2 cellular contexts compared by ENCODE assay signal in the genomic region with DNA sequence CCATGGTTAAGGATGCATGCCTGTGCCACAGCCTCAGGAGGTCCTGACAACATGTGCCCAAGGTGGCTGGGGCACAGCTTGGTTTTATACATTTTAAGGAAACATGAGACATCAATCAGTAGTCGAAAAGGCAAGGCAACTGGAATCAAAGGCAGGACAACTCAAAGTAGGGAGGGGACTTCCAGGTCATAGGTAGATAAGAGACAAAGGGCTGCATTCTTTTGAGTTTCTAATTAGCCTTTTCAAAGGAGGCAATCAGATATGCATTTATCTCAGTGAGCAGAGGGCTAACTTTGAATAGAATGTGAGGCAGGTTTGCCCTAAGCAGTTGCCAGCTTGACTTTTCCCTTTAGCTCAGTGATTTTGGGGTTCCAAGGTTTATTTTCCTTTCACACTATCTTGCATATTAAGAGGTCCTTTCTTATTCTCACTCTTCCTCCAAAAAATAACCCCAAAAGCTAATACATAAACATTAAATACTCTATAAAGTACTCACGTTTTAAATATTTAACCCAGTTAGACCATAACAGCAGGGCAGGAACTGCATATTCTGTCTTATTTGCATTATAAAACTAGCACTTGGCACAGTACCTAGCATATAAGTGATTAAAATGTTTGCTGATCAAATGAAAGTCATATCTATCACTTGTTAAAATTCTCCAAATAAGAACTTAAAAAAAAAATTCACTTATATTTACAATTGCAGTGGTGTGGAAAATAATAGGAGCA.
TF ChIP-seq lines count a peak whose summit lies in the region.

No MANE protein-coding gene starts in this region.

TF ChIP-seq in WTC11, 78 proteins besides CTCF, POLR2A, EP300 and RAD21:
- TF ChIP-seq E2F5 (CRISPR knock-in tag; IDR thresholded peaks at IDR 0.05) = no peak
- no peak for TF ChIP-seq HMGA2 (CRISPR knock-in tag; IDR thresholded peaks at IDR 0.05)
- TF ChIP-seq ELF4 (CRISPR knock-in tag; IDR thresholded peaks at IDR 0.05; ENCODE audit: low read depth) = no peak
- TF ChIP-seq ZNF512 (CRISPR knock-in tag; IDR thresholded peaks at IDR 0.05; ENCODE audit: borderline replicate concordance) = no peak
- TF ChIP-seq ETV6 (CRISPR knock-in tag; IDR thresholded peaks at IDR 0.05) = 0 out of 2 replicates have a peak, but pooled peaks have one; percentile 44
- no peak for TF ChIP-seq E2F1 (CRISPR knock-in tag; IDR thresholded peaks at IDR 0.05)
- TF ChIP-seq EMX1 (CRISPR knock-in tag; IDR thresholded peaks at IDR 0.05) = no peak
- TF ChIP-seq TEAD1 (CRISPR knock-in tag; IDR thresholded peaks at IDR 0.05) = peak; percentile 23; the same call in 1 of the 2 replicates
- no peak for TF ChIP-seq TEAD4 (CRISPR knock-in tag; IDR thresholded peaks at IDR 0.05)
- TF ChIP-seq OVOL2 (CRISPR knock-in tag; IDR thresholded peaks at IDR 0.05; ENCODE audit: borderline replicate concordance) = no peak
- TF ChIP-seq, protein P1, sequence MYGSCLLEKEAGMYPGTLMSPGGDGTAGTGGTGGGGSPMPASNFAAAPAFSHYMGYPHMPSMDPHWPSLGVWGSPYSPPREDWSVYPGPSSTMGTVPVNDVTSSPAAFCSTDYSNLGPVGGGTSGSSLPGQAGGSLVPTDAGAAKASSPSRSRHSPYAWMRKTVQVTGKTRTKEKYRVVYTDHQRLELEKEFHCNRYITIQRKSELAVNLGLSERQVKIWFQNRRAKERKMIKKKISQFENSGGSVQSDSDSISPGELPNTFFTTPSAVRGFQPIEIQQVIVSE (CRISPR knock-in tag; IDR thresholded peaks at IDR 0.05; ENCODE audit: borderline replicate concordance) = no peak
- TF ChIP-seq ZBTB21 (CRISPR knock-in tag; IDR thresholded peaks at IDR 0.05; ENCODE audit: borderline replicate concordance) = no peak

TF ChIP-seq in HepG2, 621 proteins besides CTCF, POLR2A, EP300 and RAD21:
- no peak for TF ChIP-seq ZNF468 (CRISPR knock-in tag; IDR thresholded peaks at IDR 0.05)
- TF ChIP-seq U2AF2 (IDR thresholded peaks at IDR 0.05; ENCODE audit: low read depth, low read length) = no peak
- TF ChIP-seq ATF7-NPFF (CRISPR knock-in tag; IDR thresholded peaks at IDR 0.05; ENCODE audit: low read depth) = no peak
- no peak for TF ChIP-seq ZSCAN12 (CRISPR knock-in tag; IDR thresholded peaks at IDR 0.05)
- TF ChIP-seq TFE3 (CRISPR knock-in tag; IDR thresholded peaks at IDR 0.05) = no peak
- TF ChIP-seq ZNF18 (CRISPR knock-in tag; IDR thresholded peaks at IDR 0.05; ENCODE audit: insufficient replicate concordance) = no peak
- no peak for TF ChIP-seq FOXM1 (CRISPR knock-in tag; IDR thresholded peaks at IDR 0.05)
- TF ChIP-seq, protein P2, sequence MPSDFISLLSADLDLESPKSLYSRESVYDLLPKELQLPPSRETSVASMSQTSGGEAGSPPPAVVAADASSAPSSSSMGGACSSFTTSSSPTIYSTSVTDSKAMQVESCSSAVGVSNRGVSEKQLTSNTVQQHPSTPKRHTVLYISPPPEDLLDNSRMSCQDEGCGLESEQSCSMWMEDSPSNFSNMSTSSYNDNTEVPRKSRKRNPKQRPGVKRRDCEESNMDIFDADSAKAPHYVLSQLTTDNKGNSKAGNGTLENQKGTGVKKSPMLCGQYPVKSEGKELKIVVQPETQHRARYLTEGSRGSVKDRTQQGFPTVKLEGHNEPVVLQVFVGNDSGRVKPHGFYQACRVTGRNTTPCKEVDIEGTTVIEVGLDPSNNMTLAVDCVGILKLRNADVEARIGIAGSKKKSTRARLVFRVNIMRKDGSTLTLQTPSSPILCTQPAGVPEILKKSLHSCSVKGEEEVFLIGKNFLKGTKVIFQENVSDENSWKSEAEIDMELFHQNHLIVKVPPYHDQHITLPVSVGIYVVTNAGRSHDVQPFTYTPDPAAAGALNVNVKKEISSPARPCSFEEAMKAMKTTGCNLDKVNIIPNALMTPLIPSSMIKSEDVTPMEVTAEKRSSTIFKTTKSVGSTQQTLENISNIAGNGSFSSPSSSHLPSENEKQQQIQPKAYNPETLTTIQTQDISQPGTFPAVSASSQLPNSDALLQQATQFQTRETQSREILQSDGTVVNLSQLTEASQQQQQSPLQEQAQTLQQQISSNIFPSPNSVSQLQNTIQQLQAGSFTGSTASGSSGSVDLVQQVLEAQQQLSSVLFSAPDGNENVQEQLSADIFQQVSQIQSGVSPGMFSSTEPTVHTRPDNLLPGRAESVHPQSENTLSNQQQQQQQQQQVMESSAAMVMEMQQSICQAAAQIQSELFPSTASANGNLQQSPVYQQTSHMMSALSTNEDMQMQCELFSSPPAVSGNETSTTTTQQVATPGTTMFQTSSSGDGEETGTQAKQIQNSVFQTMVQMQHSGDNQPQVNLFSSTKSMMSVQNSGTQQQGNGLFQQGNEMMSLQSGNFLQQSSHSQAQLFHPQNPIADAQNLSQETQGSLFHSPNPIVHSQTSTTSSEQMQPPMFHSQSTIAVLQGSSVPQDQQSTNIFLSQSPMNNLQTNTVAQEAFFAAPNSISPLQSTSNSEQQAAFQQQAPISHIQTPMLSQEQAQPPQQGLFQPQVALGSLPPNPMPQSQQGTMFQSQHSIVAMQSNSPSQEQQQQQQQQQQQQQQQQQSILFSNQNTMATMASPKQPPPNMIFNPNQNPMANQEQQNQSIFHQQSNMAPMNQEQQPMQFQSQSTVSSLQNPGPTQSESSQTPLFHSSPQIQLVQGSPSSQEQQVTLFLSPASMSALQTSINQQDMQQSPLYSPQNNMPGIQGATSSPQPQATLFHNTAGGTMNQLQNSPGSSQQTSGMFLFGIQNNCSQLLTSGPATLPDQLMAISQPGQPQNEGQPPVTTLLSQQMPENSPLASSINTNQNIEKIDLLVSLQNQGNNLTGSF (CRISPR knock-in tag; IDR thresholded peaks at IDR 0.05) = no peak
- TF ChIP-seq, protein P3, sequence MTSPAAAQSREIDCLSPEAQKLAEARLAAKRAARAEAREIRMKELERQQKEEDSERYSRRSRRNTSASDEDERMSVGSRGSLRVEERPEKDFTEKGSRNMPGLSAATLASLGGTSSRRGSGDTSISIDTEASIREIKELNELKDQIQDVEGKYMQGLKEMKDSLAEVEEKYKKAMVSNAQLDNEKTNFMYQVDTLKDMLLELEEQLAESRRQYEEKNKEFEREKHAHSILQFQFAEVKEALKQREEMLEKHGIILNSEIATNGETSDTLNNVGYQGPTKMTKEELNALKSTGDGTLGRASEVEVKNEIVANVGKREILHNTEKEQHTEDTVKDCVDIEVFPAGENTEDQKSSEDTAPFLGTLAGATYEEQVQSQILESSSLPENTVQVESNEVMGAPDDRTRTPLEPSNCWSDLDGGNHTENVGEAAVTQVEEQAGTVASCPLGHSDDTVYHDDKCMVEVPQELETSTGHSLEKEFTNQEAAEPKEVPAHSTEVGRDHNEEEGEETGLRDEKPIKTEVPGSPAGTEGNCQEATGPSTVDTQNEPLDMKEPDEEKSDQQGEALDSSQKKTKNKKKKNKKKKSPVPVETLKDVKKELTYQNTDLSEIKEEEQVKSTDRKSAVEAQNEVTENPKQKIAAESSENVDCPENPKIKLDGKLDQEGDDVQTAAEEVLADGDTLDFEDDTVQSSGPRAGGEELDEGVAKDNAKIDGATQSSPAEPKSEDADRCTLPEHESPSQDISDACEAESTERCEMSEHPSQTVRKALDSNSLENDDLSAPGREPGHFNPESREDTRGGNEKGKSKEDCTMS (CRISPR knock-in tag; conservative IDR thresholded peaks at IDR 0.05) = no peak
- no peak for TF ChIP-seq KLF16 (CRISPR knock-in tag; IDR thresholded peaks at IDR 0.05)
- no peak for TF ChIP-seq ZNF367 (CRISPR knock-in tag; IDR thresholded peaks at IDR 0.05; ENCODE audit: borderline replicate concordance)
- TF ChIP-seq JUN (CRISPR knock-in tag; IDR thresholded peaks at IDR 0.05) = no peak
- TF ChIP-seq SETDB1 (CRISPR knock-in tag; IDR thresholded peaks at IDR 0.05; ENCODE audit: borderline replicate concordance) = no peak
- TF ChIP-seq HOXA7 (CRISPR knock-in tag; IDR thresholded peaks at IDR 0.05) = no peak
- no peak for TF ChIP-seq ZNF264 (CRISPR knock-in tag; IDR thresholded peaks at IDR 0.05)
